Comparison of ENCODE assay signal across 1 cellular context in the genomic region with DNA sequence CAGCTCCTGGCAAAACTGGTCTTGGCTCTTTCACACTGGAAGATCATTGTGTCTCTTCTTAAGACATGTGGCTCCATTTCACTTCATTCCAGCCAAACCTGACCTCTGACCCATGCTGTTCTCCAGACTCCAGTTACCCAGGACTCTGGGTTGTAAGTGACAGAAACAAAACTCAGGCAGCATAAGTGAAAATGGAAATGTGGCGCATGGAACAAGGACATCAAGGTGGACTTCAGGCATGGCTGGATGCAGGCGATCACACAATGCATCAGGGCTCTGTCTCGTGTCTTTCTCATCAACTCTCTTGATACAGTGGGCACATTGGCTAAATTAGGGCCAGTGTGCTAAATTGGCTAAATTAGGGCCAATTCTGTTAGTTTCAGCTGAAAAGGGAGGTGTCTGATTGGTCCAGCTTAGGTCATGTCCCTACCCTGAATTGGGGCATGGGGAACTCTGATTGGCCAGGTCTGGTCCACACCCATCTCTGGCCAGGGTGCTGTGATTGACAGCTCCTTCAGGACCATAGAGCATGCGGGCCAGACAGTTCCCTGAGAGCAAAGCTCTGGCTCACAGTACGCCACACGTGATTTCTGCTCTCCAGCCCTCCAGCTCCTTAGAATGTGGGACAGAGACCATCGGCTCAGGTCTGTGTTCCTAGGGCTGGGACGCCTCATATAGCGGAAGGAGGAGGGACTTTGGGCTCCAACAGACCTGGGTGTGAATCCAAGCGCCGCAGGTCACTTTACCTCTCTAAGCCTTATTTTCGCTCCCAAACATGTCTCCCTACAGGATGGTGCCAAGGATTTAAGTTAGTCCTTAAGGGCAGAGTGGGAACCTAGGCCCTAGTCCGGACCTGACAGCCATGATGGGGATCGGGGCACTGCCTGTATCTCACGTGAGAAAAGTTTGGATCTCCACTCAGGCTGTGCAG.
TF ChIP-seq lines count a peak whose summit lies in the region.

No MANE protein-coding gene starts in this region.

TF ChIP-seq in K562, 482 proteins besides CTCF, POLR2A, EP300 and RAD21 (continued from another document and continues in another):
- TF ChIP-seq GABPB1 (CRISPR knock-in tag; IDR thresholded peaks at IDR 0.05) (peak; percentile 42; the same call in 1 of the 2 replicates), SMARCA4 (IDR thresholded peaks at IDR 0.05) (no peak), SNRNP70 (optimal IDR thresholded peaks at IDR 0.05; ENCODE audit: low read depth, low read length) (no peak), GATAD2A (IDR thresholded peaks at IDR 0.05) (0 out of 2 replicates have a peak, but pooled peaks have one; percentile 71), GTF2A2 (tag; IDR thresholded peaks at IDR 0.05) (no peak), CREB1 (IDR thresholded peaks at IDR 0.05) (no peak), CREB1 (CRISPR knock-in tag; IDR thresholded peaks at IDR 0.05) (peak; percentile 60; the same call in 1 of the 2 replicates), FIP1L1 (IDR thresholded peaks at IDR 0.05; ENCODE audit: low read depth, low read length, poor library complexity, severe bottlenecking) (no peak), THRAP3 (IDR thresholded peaks at IDR 0.05; ENCODE audit: borderline replicate concordance) (no peak), NELFE (IDR thresholded peaks at IDR 0.05; ENCODE audit: insufficient read depth, insufficient read length) (no peak), TARDBP (IDR thresholded peaks at IDR 0.05) (no peak), TAF15 (IDR thresholded peaks at IDR 0.05; ENCODE audit: low read depth, low read length) (no peak), CBFB (CRISPR knock-in tag; IDR thresholded peaks at IDR 0.05) (no peak), SMARCC2 (IDR thresholded peaks at IDR 0.05; ENCODE audit: low read depth) (no peak), TAF1 (IDR thresholded peaks at IDR 0.05; ENCODE audit: control insufficient read depth, extremely low read depth, insufficient read depth, low read length, severe bottlenecking) (peak; percentile 47), ZKSCAN1 (IDR thresholded peaks at IDR 0.05; ENCODE audit: low read depth, low read length) (no peak), RBM22 (IDR thresholded peaks at IDR 0.05; ENCODE audit: low read depth, low read length, poor library complexity, severe bottlenecking) (no peak), CEBPB (tag; IDR thresholded peaks at IDR 0.05) (no peak), ZNF551 (CRISPR knock-in tag; IDR thresholded peaks at IDR 0.05) (no peak), ZNF696 (CRISPR knock-in tag; conservative IDR thresholded peaks at IDR 0.05) (no peak), CCAR2 (IDR thresholded peaks at IDR 0.05; ENCODE audit: low read depth, low read length) (no peak), KAT8 (IDR thresholded peaks at IDR 0.05; ENCODE audit: low read depth) (no peak), ZNF23 (CRISPR knock-in tag; IDR thresholded peaks at IDR 0.05) (no peak), DNMT1 (IDR thresholded peaks at IDR 0.05) (no peak), NFE2 (IDR thresholded peaks at IDR 0.05; ENCODE audit: low read depth) (no peak), POLR2AphosphoS2 (IDR thresholded peaks at IDR 0.05; ENCODE audit: low read length) (no peak), HDGF (IDR thresholded peaks at IDR 0.05) (no peak), STAT5B (CRISPR knock-in tag; IDR thresholded peaks at IDR 0.05) (no peak), ZNF785 (CRISPR knock-in tag; IDR thresholded peaks at IDR 0.05) (no peak), CREM (IDR thresholded peaks at IDR 0.05; ENCODE audit: low read depth) (no peak)
- TF ChIP-seq, protein P1, sequence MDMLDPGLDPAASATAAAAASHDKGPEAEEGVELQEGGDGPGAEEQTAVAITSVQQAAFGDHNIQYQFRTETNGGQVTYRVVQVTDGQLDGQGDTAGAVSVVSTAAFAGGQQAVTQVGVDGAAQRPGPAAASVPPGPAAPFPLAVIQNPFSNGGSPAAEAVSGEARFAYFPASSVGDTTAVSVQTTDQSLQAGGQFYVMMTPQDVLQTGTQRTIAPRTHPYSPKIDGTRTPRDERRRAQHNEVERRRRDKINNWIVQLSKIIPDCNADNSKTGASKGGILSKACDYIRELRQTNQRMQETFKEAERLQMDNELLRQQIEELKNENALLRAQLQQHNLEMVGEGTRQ (CRISPR knock-in tag; IDR thresholded peaks at IDR 0.05), result peak; percentile 87
- TF ChIP-seq, protein P2, sequence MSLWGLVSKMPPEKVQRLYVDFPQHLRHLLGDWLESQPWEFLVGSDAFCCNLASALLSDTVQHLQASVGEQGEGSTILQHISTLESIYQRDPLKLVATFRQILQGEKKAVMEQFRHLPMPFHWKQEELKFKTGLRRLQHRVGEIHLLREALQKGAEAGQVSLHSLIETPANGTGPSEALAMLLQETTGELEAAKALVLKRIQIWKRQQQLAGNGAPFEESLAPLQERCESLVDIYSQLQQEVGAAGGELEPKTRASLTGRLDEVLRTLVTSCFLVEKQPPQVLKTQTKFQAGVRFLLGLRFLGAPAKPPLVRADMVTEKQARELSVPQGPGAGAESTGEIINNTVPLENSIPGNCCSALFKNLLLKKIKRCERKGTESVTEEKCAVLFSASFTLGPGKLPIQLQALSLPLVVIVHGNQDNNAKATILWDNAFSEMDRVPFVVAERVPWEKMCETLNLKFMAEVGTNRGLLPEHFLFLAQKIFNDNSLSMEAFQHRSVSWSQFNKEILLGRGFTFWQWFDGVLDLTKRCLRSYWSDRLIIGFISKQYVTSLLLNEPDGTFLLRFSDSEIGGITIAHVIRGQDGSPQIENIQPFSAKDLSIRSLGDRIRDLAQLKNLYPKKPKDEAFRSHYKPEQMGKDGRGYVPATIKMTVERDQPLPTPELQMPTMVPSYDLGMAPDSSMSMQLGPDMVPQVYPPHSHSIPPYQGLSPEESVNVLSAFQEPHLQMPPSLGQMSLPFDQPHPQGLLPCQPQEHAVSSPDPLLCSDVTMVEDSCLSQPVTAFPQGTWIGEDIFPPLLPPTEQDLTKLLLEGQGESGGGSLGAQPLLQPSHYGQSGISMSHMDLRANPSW (CRISPR knock-in tag; IDR thresholded peaks at IDR 0.05), result no peak; the same call in 1 of the 2 replicates
- TF ChIP-seq, protein P3, sequence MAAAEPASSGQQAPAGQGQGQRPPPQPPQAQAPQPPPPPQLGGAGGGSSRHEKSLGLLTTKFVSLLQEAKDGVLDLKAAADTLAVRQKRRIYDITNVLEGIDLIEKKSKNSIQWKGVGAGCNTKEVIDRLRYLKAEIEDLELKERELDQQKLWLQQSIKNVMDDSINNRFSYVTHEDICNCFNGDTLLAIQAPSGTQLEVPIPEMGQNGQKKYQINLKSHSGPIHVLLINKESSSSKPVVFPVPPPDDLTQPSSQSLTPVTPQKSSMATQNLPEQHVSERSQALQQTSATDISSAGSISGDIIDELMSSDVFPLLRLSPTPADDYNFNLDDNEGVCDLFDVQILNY (CRISPR knock-in tag; IDR thresholded peaks at IDR 0.05), result 0 out of 2 replicates have a peak, but pooled peaks have one; percentile 45
- TF ChIP-seq, protein P4, sequence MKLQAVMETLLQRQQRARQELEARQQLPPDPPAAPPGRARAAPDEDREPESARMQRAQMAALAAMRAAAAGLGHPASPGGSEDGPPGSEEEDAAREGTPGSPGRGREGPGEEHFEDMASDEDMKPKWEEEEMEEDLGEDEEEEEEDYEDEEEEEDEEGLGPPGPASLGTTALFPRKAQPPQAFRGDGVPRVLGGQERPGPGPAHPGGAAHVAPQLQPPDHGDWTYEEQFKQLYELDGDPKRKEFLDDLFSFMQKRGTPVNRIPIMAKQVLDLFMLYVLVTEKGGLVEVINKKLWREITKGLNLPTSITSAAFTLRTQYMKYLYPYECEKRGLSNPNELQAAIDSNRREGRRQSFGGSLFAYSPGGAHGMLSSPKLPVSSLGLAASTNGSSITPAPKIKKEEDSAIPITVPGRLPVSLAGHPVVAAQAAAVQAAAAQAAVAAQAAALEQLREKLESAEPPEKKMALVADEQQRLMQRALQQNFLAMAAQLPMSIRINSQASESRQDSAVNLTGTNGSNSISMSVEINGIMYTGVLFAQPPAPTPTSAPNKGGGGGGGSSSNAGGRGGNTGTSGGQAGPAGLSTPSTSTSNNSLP (IDR thresholded peaks at IDR 0.05; ENCODE audit: borderline replicate concordance, low read depth, low read length), result no peak
- TF ChIP-seq, protein P5, sequence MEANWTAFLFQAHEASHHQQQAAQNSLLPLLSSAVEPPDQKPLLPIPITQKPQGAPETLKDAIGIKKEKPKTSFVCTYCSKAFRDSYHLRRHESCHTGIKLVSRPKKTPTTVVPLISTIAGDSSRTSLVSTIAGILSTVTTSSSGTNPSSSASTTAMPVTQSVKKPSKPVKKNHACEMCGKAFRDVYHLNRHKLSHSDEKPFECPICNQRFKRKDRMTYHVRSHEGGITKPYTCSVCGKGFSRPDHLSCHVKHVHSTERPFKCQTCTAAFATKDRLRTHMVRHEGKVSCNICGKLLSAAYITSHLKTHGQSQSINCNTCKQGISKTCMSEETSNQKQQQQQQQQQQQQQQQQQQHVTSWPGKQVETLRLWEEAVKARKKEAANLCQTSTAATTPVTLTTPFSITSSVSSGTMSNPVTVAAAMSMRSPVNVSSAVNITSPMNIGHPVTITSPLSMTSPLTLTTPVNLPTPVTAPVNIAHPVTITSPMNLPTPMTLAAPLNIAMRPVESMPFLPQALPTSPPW (CRISPR knock-in tag; IDR thresholded peaks at IDR 0.05), result no peak
- TF ChIP-seq, protein P6, sequence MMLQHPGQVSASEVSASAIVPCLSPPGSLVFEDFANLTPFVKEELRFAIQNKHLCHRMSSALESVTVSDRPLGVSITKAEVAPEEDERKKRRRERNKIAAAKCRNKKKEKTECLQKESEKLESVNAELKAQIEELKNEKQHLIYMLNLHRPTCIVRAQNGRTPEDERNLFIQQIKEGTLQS (IDR thresholded peaks at IDR 0.05), result no peak
- TF ChIP-seq, protein P6 (CRISPR knock-in tag; conservative IDR thresholded peaks at IDR 0.05), result no peak
- TF ChIP-seq, protein P7, sequence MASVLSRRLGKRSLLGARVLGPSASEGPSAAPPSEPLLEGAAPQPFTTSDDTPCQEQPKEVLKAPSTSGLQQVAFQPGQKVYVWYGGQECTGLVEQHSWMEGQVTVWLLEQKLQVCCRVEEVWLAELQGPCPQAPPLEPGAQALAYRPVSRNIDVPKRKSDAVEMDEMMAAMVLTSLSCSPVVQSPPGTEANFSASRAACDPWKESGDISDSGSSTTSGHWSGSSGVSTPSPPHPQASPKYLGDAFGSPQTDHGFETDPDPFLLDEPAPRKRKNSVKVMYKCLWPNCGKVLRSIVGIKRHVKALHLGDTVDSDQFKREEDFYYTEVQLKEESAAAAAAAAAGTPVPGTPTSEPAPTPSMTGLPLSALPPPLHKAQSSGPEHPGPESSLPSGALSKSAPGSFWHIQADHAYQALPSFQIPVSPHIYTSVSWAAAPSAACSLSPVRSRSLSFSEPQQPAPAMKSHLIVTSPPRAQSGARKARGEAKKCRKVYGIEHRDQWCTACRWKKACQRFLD (CRISPR knock-in tag; IDR thresholded peaks at IDR 0.05), result no peak
- TF ChIP-seq, protein P8, sequence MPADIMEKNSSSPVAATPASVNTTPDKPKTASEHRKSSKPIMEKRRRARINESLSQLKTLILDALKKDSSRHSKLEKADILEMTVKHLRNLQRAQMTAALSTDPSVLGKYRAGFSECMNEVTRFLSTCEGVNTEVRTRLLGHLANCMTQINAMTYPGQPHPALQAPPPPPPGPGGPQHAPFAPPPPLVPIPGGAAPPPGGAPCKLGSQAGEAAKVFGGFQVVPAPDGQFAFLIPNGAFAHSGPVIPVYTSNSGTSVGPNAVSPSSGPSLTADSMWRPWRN (IDR thresholded peaks at IDR 0.05; ENCODE audit: low read depth), result no peak
- TF ChIP-seq, protein P9, sequence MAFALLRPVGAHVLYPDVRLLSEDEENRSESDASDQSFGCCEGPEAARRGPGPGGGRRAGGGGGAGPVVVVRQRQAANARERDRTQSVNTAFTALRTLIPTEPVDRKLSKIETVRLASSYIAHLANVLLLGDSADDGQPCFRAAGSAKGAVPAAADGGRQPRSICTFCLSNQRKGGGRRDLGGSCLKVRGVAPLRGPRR (CRISPR knock-in tag; IDR thresholded peaks at IDR 0.05), result no peak
- TF ChIP-seq, protein P10, sequence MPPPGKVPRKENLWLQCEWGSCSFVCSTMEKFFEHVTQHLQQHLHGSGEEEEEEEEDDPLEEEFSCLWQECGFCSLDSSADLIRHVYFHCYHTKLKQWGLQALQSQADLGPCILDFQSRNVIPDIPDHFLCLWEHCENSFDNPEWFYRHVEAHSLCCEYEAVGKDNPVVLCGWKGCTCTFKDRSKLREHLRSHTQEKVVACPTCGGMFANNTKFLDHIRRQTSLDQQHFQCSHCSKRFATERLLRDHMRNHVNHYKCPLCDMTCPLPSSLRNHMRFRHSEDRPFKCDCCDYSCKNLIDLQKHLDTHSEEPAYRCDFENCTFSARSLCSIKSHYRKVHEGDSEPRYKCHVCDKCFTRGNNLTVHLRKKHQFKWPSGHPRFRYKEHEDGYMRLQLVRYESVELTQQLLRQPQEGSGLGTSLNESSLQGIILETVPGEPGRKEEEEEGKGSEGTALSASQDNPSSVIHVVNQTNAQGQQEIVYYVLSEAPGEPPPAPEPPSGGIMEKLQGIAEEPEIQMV (tag; conservative IDR thresholded peaks at IDR 0.05; ENCODE audit: low read depth), result no peak
- TF ChIP-seq, protein P11, sequence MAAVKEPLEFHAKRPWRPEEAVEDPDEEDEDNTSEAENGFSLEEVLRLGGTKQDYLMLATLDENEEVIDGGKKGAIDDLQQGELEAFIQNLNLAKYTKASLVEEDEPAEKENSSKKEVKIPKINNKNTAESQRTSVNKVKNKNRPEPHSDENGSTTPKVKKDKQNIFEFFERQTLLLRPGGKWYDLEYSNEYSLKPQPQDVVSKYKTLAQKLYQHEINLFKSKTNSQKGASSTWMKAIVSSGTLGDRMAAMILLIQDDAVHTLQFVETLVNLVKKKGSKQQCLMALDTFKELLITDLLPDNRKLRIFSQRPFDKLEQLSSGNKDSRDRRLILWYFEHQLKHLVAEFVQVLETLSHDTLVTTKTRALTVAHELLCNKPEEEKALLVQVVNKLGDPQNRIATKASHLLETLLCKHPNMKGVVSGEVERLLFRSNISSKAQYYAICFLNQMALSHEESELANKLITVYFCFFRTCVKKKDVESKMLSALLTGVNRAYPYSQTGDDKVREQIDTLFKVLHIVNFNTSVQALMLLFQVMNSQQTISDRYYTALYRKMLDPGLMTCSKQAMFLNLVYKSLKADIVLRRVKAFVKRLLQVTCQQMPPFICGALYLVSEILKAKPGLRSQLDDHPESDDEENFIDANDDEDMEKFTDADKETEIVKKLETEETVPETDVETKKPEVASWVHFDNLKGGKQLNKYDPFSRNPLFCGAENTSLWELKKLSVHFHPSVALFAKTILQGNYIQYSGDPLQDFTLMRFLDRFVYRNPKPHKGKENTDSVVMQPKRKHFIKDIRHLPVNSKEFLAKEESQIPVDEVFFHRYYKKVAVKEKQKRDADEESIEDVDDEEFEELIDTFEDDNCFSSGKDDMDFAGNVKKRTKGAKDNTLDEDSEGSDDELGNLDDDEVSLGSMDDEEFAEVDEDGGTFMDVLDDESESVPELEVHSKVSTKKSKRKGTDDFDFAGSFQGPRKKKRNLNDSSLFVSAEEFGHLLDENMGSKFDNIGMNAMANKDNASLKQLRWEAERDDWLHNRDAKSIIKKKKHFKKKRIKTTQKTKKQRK (IDR thresholded peaks at IDR 0.05; ENCODE audit: borderline replicate concordance, low read depth, low read length), result no peak
- TF ChIP-seq, protein P12, sequence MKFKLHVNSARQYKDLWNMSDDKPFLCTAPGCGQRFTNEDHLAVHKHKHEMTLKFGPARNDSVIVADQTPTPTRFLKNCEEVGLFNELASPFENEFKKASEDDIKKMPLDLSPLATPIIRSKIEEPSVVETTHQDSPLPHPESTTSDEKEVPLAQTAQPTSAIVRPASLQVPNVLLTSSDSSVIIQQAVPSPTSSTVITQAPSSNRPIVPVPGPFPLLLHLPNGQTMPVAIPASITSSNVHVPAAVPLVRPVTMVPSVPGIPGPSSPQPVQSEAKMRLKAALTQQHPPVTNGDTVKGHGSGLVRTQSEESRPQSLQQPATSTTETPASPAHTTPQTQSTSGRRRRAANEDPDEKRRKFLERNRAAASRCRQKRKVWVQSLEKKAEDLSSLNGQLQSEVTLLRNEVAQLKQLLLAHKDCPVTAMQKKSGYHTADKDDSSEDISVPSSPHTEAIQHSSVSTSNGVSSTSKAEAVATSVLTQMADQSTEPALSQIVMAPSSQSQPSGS (CRISPR knock-in tag; IDR thresholded peaks at IDR 0.05), result no peak
